ENCODE assay signal across 1 cellular context in genomic region chr18:2002604-2003003, GRCh38.
TF ChIP-seq lines count a peak whose summit lies in the region.

No MANE protein-coding gene starts in this region.

TF ChIP-seq in K562, 482 proteins besides CTCF, POLR2A, EP300 and RAD21 (continued from another document):
- no peak for TF ChIP-seq RAD51 (IDR thresholded peaks at IDR 0.05; ENCODE audit: borderline replicate concordance, low read depth)
- TF ChIP-seq KLF16 (IDR thresholded peaks at IDR 0.05) = peak; percentile 81
- TF ChIP-seq MCM5 (IDR thresholded peaks at IDR 0.05; ENCODE audit: low read depth) = no peak
- TF ChIP-seq RBM22 (IDR thresholded peaks at IDR 0.05; ENCODE audit: low read depth, low read length, poor library complexity, severe bottlenecking) = no peak
- TF ChIP-seq CREM (IDR thresholded peaks at IDR 0.05; ENCODE audit: low read depth) = 0 out of 2 replicates have a peak, but pooled peaks have one; percentile 14
- peak; percentile 87 for TF ChIP-seq TAL1 (IDR thresholded peaks at IDR 0.05)
- no peak for TF ChIP-seq ZBTB49 (CRISPR knock-in tag; IDR thresholded peaks at IDR 0.05; ENCODE audit: borderline replicate concordance)
- peak; percentile 90 for TF ChIP-seq CBFA2T3 (IDR thresholded peaks at IDR 0.05)
- TF ChIP-seq SNIP1 (IDR thresholded peaks at IDR 0.05; ENCODE audit: low read depth) = no peak
- no peak for TF ChIP-seq UBTF (IDR thresholded peaks at IDR 0.05; ENCODE audit: borderline replicate concordance in 1 of 2, low read depth in 2 of 2, low read length in 2 of 2)
- no peak for TF ChIP-seq TOE1 (IDR thresholded peaks at IDR 0.05; ENCODE audit: borderline replicate concordance)
- TF ChIP-seq TOE1 (CRISPR knock-in tag; IDR thresholded peaks at IDR 0.05; ENCODE audit: borderline replicate concordance, low read depth) = no peak
- no peak for TF ChIP-seq CEBPG (CRISPR knock-in tag; IDR thresholded peaks at IDR 0.05)
- peak; percentile 46 to 56; a peak in 2 of 4 replicates for TF ChIP-seq CEBPG (tag; conservative IDR thresholded peaks at IDR 0.05 in 1 of 2, IDR thresholded peaks at IDR 0.05 in 1 of 2)
- TF ChIP-seq POLR2AphosphoS5 (IDR thresholded peaks at IDR 0.05; ENCODE audit: control insufficient read depth, insufficient read depth, low read depth, low read length) = peak; percentile 60; the same call in 1 of the 2 replicates
- peak; percentile 82 for TF ChIP-seq CBFA2T2 (conservative IDR thresholded peaks at IDR 0.05)
- TF ChIP-seq TCF7 (IDR thresholded peaks at IDR 0.05; ENCODE audit: borderline replicate concordance) = no peak
- TF ChIP-seq TCF3 (CRISPR knock-in tag; IDR thresholded peaks at IDR 0.05) = peak; percentile 82
- TF ChIP-seq MIER1 (IDR thresholded peaks at IDR 0.05; ENCODE audit: low read depth) = no peak
- TF ChIP-seq TRIM24 (IDR thresholded peaks at IDR 0.05) = peak; percentile 84
- TF ChIP-seq SMAD4 (CRISPR knock-in tag; conservative IDR thresholded peaks at IDR 0.05) = 0 out of 2 replicates have a peak, but pooled peaks have one; percentile 33
- TF ChIP-seq NKRF (IDR thresholded peaks at IDR 0.05; ENCODE audit: borderline replicate concordance) = no peak
- TF ChIP-seq DPF2 (IDR thresholded peaks at IDR 0.05) = peak; percentile 82; the same call in 1 of the 2 replicates
- TF ChIP-seq ZNF143 (CRISPR knock-in tag; IDR thresholded peaks at IDR 0.05) = no peak
- TF ChIP-seq ZNF766 (CRISPR knock-in tag; conservative IDR thresholded peaks at IDR 0.05) = 0 out of 2 replicates have a peak, but pooled peaks have one; percentile 43
- TF ChIP-seq THRAP3 (IDR thresholded peaks at IDR 0.05; ENCODE audit: borderline replicate concordance) = no peak
- no peak for TF ChIP-seq MED1 (CRISPR knock-in tag; IDR thresholded peaks at IDR 0.05; ENCODE audit: borderline replicate concordance)
- TF ChIP-seq HDAC3 (IDR thresholded peaks at IDR 0.05; ENCODE audit: borderline replicate concordance, partially characterized antibody) = no peak
- TF ChIP-seq CREB5 (CRISPR knock-in tag; IDR thresholded peaks at IDR 0.05) = no peak
- no peak for TF ChIP-seq FOXK2 (conservative IDR thresholded peaks at IDR 0.05 in 1 of 2, IDR thresholded peaks at IDR 0.05 in 1 of 2; ENCODE audit: low read depth in 2 of 2)
- no peak for TF ChIP-seq FOS (IDR thresholded peaks at IDR 0.05; ENCODE audit: extremely low read depth, insufficient read length)
- no peak for TF ChIP-seq EHMT2 (IDR thresholded peaks at IDR 0.05)
- peak; percentile 97 for TF ChIP-seq CEBPB (tag; IDR thresholded peaks at IDR 0.05)
- TF ChIP-seq ZNF77 (CRISPR knock-in tag; IDR thresholded peaks at IDR 0.05) = no peak
- TF ChIP-seq ARID1B (IDR thresholded peaks at IDR 0.05) = peak; percentile 90
- peak; percentile 68; the same call in 1 of the 2 replicates for TF ChIP-seq STAT5A (IDR thresholded peaks at IDR 0.05; ENCODE audit: borderline replicate concordance, low read length)
- peak; percentile 28; the same call in 1 of the 2 replicates for TF ChIP-seq SMARCE1 (IDR thresholded peaks at IDR 0.05)
- peak in 1 of 2 experiments; percentile 40; a peak in 1 of 4 replicates for TF ChIP-seq ZNF639 (CRISPR knock-in tag; conservative IDR thresholded peaks at IDR 0.05 in 1 of 2, IDR thresholded peaks at IDR 0.05 in 1 of 2)
- TF ChIP-seq CXXC5 (CRISPR knock-in tag; IDR thresholded peaks at IDR 0.05) = peak; percentile 23; the same call in 1 of the 2 replicates
- TF ChIP-seq L3MBTL2 (IDR thresholded peaks at IDR 0.05) = no peak
- TF ChIP-seq SMARCA4 (IDR thresholded peaks at IDR 0.05) = peak; percentile 76
- peak; percentile 76 for TF ChIP-seq MTA2 (IDR thresholded peaks at IDR 0.05; ENCODE audit: low read depth)
- 0 out of 2 replicates have a peak, but pooled peaks have one; percentile 26 for TF ChIP-seq MYC (IDR thresholded peaks at IDR 0.05; ENCODE audit: low read depth, low read length)
- TF ChIP-seq MYC (CRISPR knock-in tag; IDR thresholded peaks at IDR 0.05; ENCODE audit: borderline replicate concordance, low read depth) = no peak
- TF ChIP-seq GATAD2B (IDR thresholded peaks at IDR 0.05; ENCODE audit: borderline replicate concordance) = no peak
- peak in 1 of 2 experiments; percentile 67; a peak in 2 of 4 replicates for TF ChIP-seq TEAD1 (CRISPR knock-in tag; IDR thresholded peaks at IDR 0.05)
- peak; percentile 67 for TF ChIP-seq PML (IDR thresholded peaks at IDR 0.05; ENCODE audit: low read length)
- TF ChIP-seq NCOR1 (IDR thresholded peaks at IDR 0.05) = peak; percentile 72
- TF ChIP-seq RCOR1 (IDR thresholded peaks at IDR 0.05; ENCODE audit: borderline replicate concordance in 1 of 2, low read depth in 2 of 2, low read length in 2 of 2) = peak in 1 of 2 experiments; percentile 19; a peak in 1 of 4 replicates
- peak; percentile 65; the same call in 1 of the 2 replicates for TF ChIP-seq GATA2 (CRISPR knock-in tag; IDR thresholded peaks at IDR 0.05)
- TF ChIP-seq GTF2A2 (tag; IDR thresholded peaks at IDR 0.05) = no peak
- TF ChIP-seq CBFB (CRISPR knock-in tag; IDR thresholded peaks at IDR 0.05) = no peak
